Comparison of ENCODE assay signal across 8 cellular contexts in genomic region chr1:155309423-155310021, GRCh38. TPM values are rescaled to one million over a fixed set of nuclear protein-coding genes. Genes with fewer than 3 reads are reported as not detected.
DNase-seq lines count a peak whose midpoint lies in the region; ATAC-seq and TF ChIP-seq lines count a peak whose summit lies in the region.

No MANE protein-coding gene starts in this region.

- peaks cover 54% of the 10 kb centered on the region for H3K79me2 ChIP-seq in OCI-LY3 (ENCODE audit: low read length)

- ATAC-seq in GM18867 (IDR thresholded peaks at IDR 0.05; ENCODE audit: unreplicated experiment), result no peak
- ATAC-seq in HG03521 (IDR thresholded peaks at IDR 0.05; ENCODE audit: unreplicated experiment), result no peak
- no peak for ATAC-seq in GM19328 (IDR thresholded peaks at IDR 0.05; ENCODE audit: unreplicated experiment)

- 51 to 54% methylated on average over 11 of the region's 11 CpGs for WGBS in ectodermal cell, 2 experiments

- H3K27ac ChIP-seq in OCI-LY3 (ENCODE audit: low read length) (peak overlapping the region; percentile 93), ectodermal cell (ENCODE audit: insufficient read depth, low read depth, low read length, poor library complexity, severe bottlenecking) (no peak overlapping the region), muscle layer of colon (ENCODE audit: low read depth, low read length) (peak overlapping the region; percentile 62)

- no peak for DNase-seq in GM12865 (ENCODE audit: low read depth)
- no peak for DNase-seq in NK-92 treated with Interleukin-12 subunit alpha and Interleukin-12 subunit beta, amount 100 ng/mL, for 24 hours (lab: John Stamatoyannopoulos, UW)

- H3K4me2 ChIP-seq in OCI-LY3 (ENCODE audit: low read length), result peak overlapping the region; percentile 92

- peaks cover 17% of the 10 kb centered on the region; the same call in 1 of the 2 replicates for H4K20me1 ChIP-seq in OCI-LY3 (ENCODE audit: insufficient read depth, low read length)

- H3K9ac ChIP-seq in OCI-LY3 (ENCODE audit: low read length) (peak overlapping the region; percentile 99), muscle layer of colon (ENCODE audit: low read length) (peak overlapping the region; percentile 99)

- no peak for TF ChIP-seq CTCF in GM12865 (IDR thresholded peaks at IDR 0.05; ENCODE audit: insufficient read depth, low read depth, low read length, missing control alignments)
- TF ChIP-seq CTCF in OCI-LY3 (IDR thresholded peaks at IDR 0.05; ENCODE audit: low read depth, low read length), result 0 out of 2 replicates have a peak, but pooled peaks have one; percentile 6

- H2AFZ ChIP-seq in OCI-LY3 (ENCODE audit: low read depth, low read length), result no peak overlapping the region

- H3K36me3 ChIP-seq in OCI-LY3 (replicated peaks; ENCODE audit: low read depth, low read length) (peaks cover 46% of the 10 kb centered on the region), ectodermal cell (ENCODE audit: control insufficient read depth, insufficient read depth, low read length) (peaks cover 4% of the 10 kb centered on the region), muscle layer of colon (ENCODE audit: insufficient read depth, low read length) (no peaks in the 10 kb centered on the region)

- H3K4me1 ChIP-seq in OCI-LY3 (ENCODE audit: low read length), result peaks cover 48% of the 10 kb centered on the region
- H3K4me1 ChIP-seq in ectodermal cell (ENCODE audit: control insufficient read depth, insufficient read depth, low read length), result peaks cover 7% of the 10 kb centered on the region
- peaks cover 14% of the 10 kb centered on the region for H3K4me1 ChIP-seq in muscle layer of colon (ENCODE audit: insufficient read depth, low read length)

- H3K27me3 ChIP-seq in OCI-LY3 (ENCODE audit: low read depth, low read length), result no peaks in the 10 kb centered on the region
- no peaks in the 10 kb centered on the region for H3K27me3 ChIP-seq in ectodermal cell (ENCODE audit: control insufficient read depth, insufficient read depth, low read length, poor library complexity, severe bottlenecking)
- no peaks in the 10 kb centered on the region for H3K27me3 ChIP-seq in muscle layer of colon (ENCODE audit: control insufficient read depth in 1 of 2, insufficient read depth in 2 of 2, low read length in 2 of 2)

- H3K4me3 ChIP-seq in GM12865 (ENCODE audit: low read depth, low read length) (peak overlapping the region; percentile 88), OCI-LY3 (ENCODE audit: low read length) (peak overlapping the region; percentile 91), ectodermal cell (ENCODE audit: insufficient read depth, low read depth, low read length) (peak overlapping the region; percentile 64), muscle layer of colon (ENCODE audit: low read depth in 1 of 2, low read length in 2 of 2) (peak overlapping the region; percentile 51 to 83)

- H3K9me3 ChIP-seq in OCI-LY3 (ENCODE audit: insufficient read depth, low read length), result no peaks in the 10 kb centered on the region
- H3K9me3 ChIP-seq in ectodermal cell (ENCODE audit: control insufficient read depth, low read length), result no peaks in the 10 kb centered on the region
- no peaks in the 10 kb centered on the region for H3K9me3 ChIP-seq in muscle layer of colon (ENCODE audit: low read length)

RNA-seq across cellular contexts. Expression of gene FDPS, which starts 0.9 kb away (rescaled TPM):
- 312 TPM for polyA plus RNA-seq in ectodermal cell (2013, experiment 1 of 4)
- 275 TPM for polyA plus RNA-seq in ectodermal cell (2013, experiment 2 of 4)
- 219 TPM for polyA plus RNA-seq in ectodermal cell (2013, experiment 3 of 4)
- polyA plus RNA-seq in ectodermal cell (2013, experiment 4 of 4), result 213 TPM

RNA-seq across cellular contexts. Expression of gene PKLR, which starts 8.3 kb away (rescaled TPM):
- polyA plus RNA-seq in ectodermal cell (2013, experiment 1 of 4), result 0.59 TPM
- 0.41 TPM for polyA plus RNA-seq in ectodermal cell (2013, experiment 2 of 4)
- polyA plus RNA-seq in ectodermal cell (2013, experiment 3 of 4), result 0.48 TPM
- 0.36 TPM for polyA plus RNA-seq in ectodermal cell (2013, experiment 4 of 4)

RNA-seq across cellular contexts. Expression of gene RUSC1, which starts 11.2 kb away (rescaled TPM):
- 53.7 TPM for polyA plus RNA-seq in ectodermal cell (2013, experiment 1 of 4)
- polyA plus RNA-seq in ectodermal cell (2013, experiment 2 of 4), result 50.2 TPM
- polyA plus RNA-seq in ectodermal cell (2013, experiment 3 of 4), result 43.7 TPM
- polyA plus RNA-seq in ectodermal cell (2013, experiment 4 of 4), result 45.8 TPM

RNA-seq across cellular contexts. Expression of gene HCN3, which starts 32.3 kb away (rescaled TPM):
- 4.9 TPM for polyA plus RNA-seq in ectodermal cell (2013, experiment 1 of 4)
- polyA plus RNA-seq in ectodermal cell (2013, experiment 2 of 4), result 4.7 TPM
- polyA plus RNA-seq in ectodermal cell (2013, experiment 3 of 4), result 4.5 TPM
- polyA plus RNA-seq in ectodermal cell (2013, experiment 4 of 4), result 6.8 TPM

RNA-seq across cellular contexts. Expression of gene CLK2, which starts 36.2 kb away (rescaled TPM):
- polyA plus RNA-seq in ectodermal cell (2013, experiment 1 of 4), result 91.6 TPM
- polyA plus RNA-seq in ectodermal cell (2013, experiment 2 of 4), result 87.6 TPM
- 75.9 TPM for polyA plus RNA-seq in ectodermal cell (2013, experiment 3 of 4)
- 89.8 TPM for polyA plus RNA-seq in ectodermal cell (2013, experiment 4 of 4)
